In the genomic region with DNA sequence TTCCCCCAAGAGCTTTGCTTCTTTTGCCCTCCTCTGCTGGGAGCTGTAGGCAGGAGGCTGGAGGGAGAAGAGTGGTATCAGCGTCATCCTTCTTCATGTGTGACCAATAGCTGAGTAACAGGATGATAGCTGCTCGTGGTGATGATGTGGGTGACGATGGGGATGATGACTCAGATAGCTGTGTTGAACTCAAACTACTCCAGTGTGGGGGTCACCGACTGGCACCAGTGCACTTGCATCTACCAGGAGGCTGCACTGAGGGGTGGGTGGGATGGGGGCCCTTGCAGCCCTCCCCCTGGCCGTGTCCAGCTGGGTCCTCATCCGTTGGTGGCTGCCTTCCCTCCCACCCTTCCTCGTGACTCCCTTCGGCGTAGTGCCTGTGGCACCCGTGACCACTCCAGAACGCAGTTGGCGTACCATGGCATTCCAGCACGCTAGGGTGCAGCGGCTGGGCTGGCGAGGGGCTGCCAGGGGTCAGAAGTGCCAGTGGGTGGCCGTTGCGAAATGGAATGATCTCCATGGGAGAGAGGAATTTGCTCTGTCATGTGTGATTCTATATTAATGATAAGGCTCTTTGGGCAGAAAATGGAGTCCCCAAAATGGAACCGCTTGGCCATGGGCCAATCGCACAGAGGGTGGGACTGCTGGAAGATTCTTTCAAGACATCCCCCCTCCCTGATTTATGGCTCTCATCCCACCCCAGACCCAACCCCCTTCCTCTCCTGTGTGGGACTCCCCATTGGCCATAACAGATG, we compare ENCODE assay signal across 11 cellular contexts. TPM values are rescaled to one million over a fixed set of nuclear protein-coding genes. Genes with fewer than 3 reads are reported as not detected.
A peak's percentile ranks its signal among the peaks of the same experiment; 100 is the strongest.
DNase-seq lines count a peak whose midpoint lies in the region; ATAC-seq, FAIRE-seq and TF ChIP-seq lines count a peak whose summit lies in the region.
"Had no signal": no experiment of that assay in that cellular context is flagged by ENCODE, and none has a peak within 500 bp of the region (broad histone marks: within the 10 kb centered on the region; RNA-seq: fewer than 3 reads in every experiment).

No MANE protein-coding gene starts in this region.

- no peak overlapping the region for H3K27ac Mint-ChIP-seq in activated naive CD8-positive, alpha-beta T cell treated with anti-CD3 and anti-CD28 coated beads for 36 hours

- no peaks in the 10 kb centered on the region for H4K20me1 ChIP-seq in smooth muscle cell (ENCODE audit: low read depth)

- no peaks in the 10 kb centered on the region for H3K27me3 ChIP-seq in smooth muscle cell (ENCODE audit: low read depth)

- H3K9ac ChIP-seq in smooth muscle cell (ENCODE audit: low read depth): no peak overlapping the region
- H3K9ac ChIP-seq: parathyroid adenoma had no signal

- H2AFZ ChIP-seq in smooth muscle cell (ENCODE audit: low read depth): no peak overlapping the region
- H2AFZ ChIP-seq: parathyroid adenoma had no signal

- no peak overlapping the region for H3K27ac ChIP-seq in smooth muscle cell (ENCODE audit: low read depth)
- H3K27ac ChIP-seq: parathyroid adenoma had no signal

- H3K4me3 Mint-ChIP-seq in activated naive CD8-positive, alpha-beta T cell treated with anti-CD3 and anti-CD28 coated beads for 36 hours: no peak overlapping the region

- H3K79me2 ChIP-seq in smooth muscle cell (ENCODE audit: low read depth): no peaks in the 10 kb centered on the region
- H3K79me2 ChIP-seq: parathyroid adenoma had no signal

- H3K9me3 Mint-ChIP-seq in activated naive CD8-positive, alpha-beta T cell treated with anti-CD3 and anti-CD28 coated beads for 36 hours: no peaks in the 10 kb centered on the region

- H3F3A ChIP-seq in smooth muscle cell (ENCODE audit: low read depth): no peaks in the 10 kb centered on the region

- H3K27me3 Mint-ChIP-seq in activated naive CD8-positive, alpha-beta T cell treated with anti-CD3 and anti-CD28 coated beads for 36 hours: peaks cover 3% of the 10 kb centered on the region

- H3K4me1 Mint-ChIP-seq in activated naive CD8-positive, alpha-beta T cell treated with anti-CD3 and anti-CD28 coated beads for 36 hours: peaks cover 2% of the 10 kb centered on the region

- TF ChIP-seq CTCF in smooth muscle cell (IDR thresholded peaks at IDR 0.05; ENCODE audit: borderline replicate concordance, insufficient read depth, poor library complexity, severe bottlenecking): no peak

- no peak overlapping the region for H3K4me2 ChIP-seq in smooth muscle cell

- WGBS in smooth muscle cell (ENCODE audit: low lambda C conversion rate): 78% methylated on average over 19 of the region's 19 CpGs

- ATAC-seq in left cardiac atrium (peak; percentile 24 to 55), left ventricle myocardium superior (no peak), GM19023 (IDR thresholded peaks at IDR 0.05; ENCODE audit: unreplicated experiment) (no peak)

- DNase-seq in left cardiac atrium: no peak
- no peak for DNase-seq in left ventricle myocardium superior
- DNase-seq in activated naive CD8-positive, alpha-beta T cell treated with anti-CD3 and anti-CD28 coated beads for 36 hours: peak; percentile 39
- peak; percentile 41 for DNase-seq in myocyte (ENCODE audit: low read depth)
- peak; percentile 64 for DNase-seq in urothelium cell line (ENCODE audit: low spot score)
- no peak for DNase-seq in Kasumi-1 (lab: John Stamatoyannopoulos, UW)
- no peak for DNase-seq in smooth muscle cell (lab: John Stamatoyannopoulos, UW; ENCODE audit: unreplicated experiment)
- DNase-seq: DMS79 treated with DMSO at 0.1 percent for 48 hours, NCI-H1048 had no signal

- no peaks in the 10 kb centered on the region for H3K36me3 ChIP-seq in smooth muscle cell (ENCODE audit: low read depth)

- H3K4me1 ChIP-seq in smooth muscle cell (ENCODE audit: low read depth): peaks cover 13% of the 10 kb centered on the region

- no peak overlapping the region for H3K4me3 ChIP-seq in smooth muscle cell

- intact Hi-C loops in left cardiac atrium (cut with DNase I): no loop called here
- intact Hi-C loops in left ventricle myocardium superior (cut with micrococcal nuclease): no loop called here

- H3K9me3 ChIP-seq in smooth muscle cell (replicated peaks; ENCODE audit: low read depth): no peaks in the 10 kb centered on the region

- no peaks in the 10 kb centered on the region for H3K36me3 Mint-ChIP-seq in activated naive CD8-positive, alpha-beta T cell treated with anti-CD3 and anti-CD28 coated beads for 36 hours

- peak; percentile 17 for FAIRE-seq in urothelium cell line (lab: Jason Lieb, UNC)

RNA-seq across cellular contexts. Expression of gene IGFN1, which starts 1.3 kb away (rescaled TPM):
- total RNA-seq in left cardiac atrium (under 1 TPM in 1 of 2 donors, not detected in 1; 0.05 TPM), left ventricle myocardium superior (not detected), myocyte (0.26 and 0.29 TPM in 2 replicates), smooth muscle cell (not detected in 2 replicates)
- not detected for total RNA-seq in activated naive CD8-positive, alpha-beta T cell treated with anti-CD3 and anti-CD28 coated beads for 36 hours
- polyA plus RNA-seq in myocyte (2012): 0.08 TPM
- not detected in 2 replicates for polyA plus RNA-seq in smooth muscle cell

RNA-seq across cellular contexts. Expression of gene TMEM9, which starts 37.6 kb away (rescaled TPM):
- total RNA-seq in left cardiac atrium (10 to 100 TPM; 34.9 to 35.7 TPM), left ventricle myocardium superior (20.5 TPM), myocyte (86.5 and 88.2 TPM in 2 replicates), smooth muscle cell (153 and 156 TPM in 2 replicates)
- 10 to 100 TPM; 28.2 to 29.8 TPM for total RNA-seq in activated naive CD8-positive, alpha-beta T cell treated with anti-CD3 and anti-CD28 coated beads for 36 hours
- 109 TPM for polyA plus RNA-seq in myocyte (2012)
- 187 and 211 TPM in 2 replicates for polyA plus RNA-seq in smooth muscle cell

Comparison
In these comparisons a context has a peak if more than half of its experiments do, and no peak if none do; other contexts are left out.
1. ATAC-seq: peak in left cardiac atrium (2 of 2); none in left ventricle myocardium superior (single experiment) and GM19023 (single experiment).
2. DNase-seq: peak in activated naive CD8-positive, alpha-beta T cell treated with anti-CD3 and anti-CD28 coated beads for 36 hours (single experiment), myocyte (single experiment) and urothelium cell line (single experiment); none in left cardiac atrium (single experiment), left ventricle myocardium superior (single experiment), Kasumi-1 (0 of 2) and smooth muscle cell (single experiment).